Comparison of ENCODE assay signal across 1 cellular context in the genomic region with DNA sequence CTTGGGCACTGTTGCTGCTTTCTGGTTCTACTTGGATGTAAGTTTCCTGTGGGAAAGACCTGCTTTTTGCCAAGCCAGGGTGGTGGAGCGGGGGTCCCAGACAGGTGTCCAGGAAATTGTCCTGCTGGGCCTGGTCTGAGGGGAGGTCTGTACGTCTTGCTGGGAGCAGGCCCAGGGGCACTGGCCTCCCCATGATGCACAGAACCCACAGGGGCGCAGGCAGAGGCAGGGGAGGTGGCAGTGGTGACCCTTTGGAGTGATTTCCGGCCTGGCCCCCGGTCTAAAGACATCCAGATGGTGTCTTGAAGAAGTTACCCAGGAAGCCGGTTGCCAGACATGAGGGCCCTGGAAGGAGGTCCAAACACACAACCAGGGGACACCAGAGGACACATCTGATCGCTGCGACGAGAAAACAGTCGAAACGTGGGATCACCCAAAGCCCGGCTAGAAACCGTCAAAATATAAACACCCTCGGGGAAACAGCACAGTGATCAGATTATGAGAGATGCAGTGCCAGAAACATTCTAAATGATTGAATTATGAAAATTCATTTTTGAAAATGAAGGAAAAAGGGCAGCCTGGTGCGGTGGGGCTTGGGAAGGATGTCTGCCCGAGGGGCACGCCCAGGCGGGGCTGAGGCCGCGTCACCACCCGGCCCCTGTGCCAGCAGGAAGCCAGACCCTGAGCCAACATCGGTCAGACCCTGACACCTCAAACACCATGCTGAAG.
TF ChIP-seq lines count a peak whose summit lies in the region.

No MANE protein-coding gene starts in this region.

TF ChIP-seq in IMR-90, 13 proteins besides CTCF, POLR2A, EP300 and RAD21:
- TF ChIP-seq, protein P1, sequence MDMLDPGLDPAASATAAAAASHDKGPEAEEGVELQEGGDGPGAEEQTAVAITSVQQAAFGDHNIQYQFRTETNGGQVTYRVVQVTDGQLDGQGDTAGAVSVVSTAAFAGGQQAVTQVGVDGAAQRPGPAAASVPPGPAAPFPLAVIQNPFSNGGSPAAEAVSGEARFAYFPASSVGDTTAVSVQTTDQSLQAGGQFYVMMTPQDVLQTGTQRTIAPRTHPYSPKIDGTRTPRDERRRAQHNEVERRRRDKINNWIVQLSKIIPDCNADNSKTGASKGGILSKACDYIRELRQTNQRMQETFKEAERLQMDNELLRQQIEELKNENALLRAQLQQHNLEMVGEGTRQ (IDR thresholded peaks at IDR 0.05; ENCODE audit: low read depth, low read length) = no peak
- TF ChIP-seq, protein P2, sequence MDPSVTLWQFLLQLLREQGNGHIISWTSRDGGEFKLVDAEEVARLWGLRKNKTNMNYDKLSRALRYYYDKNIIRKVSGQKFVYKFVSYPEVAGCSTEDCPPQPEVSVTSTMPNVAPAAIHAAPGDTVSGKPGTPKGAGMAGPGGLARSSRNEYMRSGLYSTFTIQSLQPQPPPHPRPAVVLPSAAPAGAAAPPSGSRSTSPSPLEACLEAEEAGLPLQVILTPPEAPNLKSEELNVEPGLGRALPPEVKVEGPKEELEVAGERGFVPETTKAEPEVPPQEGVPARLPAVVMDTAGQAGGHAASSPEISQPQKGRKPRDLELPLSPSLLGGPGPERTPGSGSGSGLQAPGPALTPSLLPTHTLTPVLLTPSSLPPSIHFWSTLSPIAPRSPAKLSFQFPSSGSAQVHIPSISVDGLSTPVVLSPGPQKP (IDR thresholded peaks at IDR 0.05; ENCODE audit: borderline replicate concordance, low read depth, low read length) = no peak
- TF ChIP-seq CEBPB (IDR thresholded peaks at IDR 0.05; ENCODE audit: low read depth, low read length) = no peak
- no peak for TF ChIP-seq MAZ (IDR thresholded peaks at IDR 0.05; ENCODE audit: borderline replicate concordance, low read depth, low read length)
- TF ChIP-seq CHD1 (IDR thresholded peaks at IDR 0.05; ENCODE audit: low read depth, low read length) = no peak
- TF ChIP-seq SMC3 (IDR thresholded peaks at IDR 0.05; ENCODE audit: low read depth, low read length) = no peak
- TF ChIP-seq RCOR1 (IDR thresholded peaks at IDR 0.05; ENCODE audit: insufficient replicate concordance, low read length) = no peak
- no peak for TF ChIP-seq RFX5 (IDR thresholded peaks at IDR 0.05; ENCODE audit: low read depth, low read length)
- TF ChIP-seq FOS (IDR thresholded peaks at IDR 0.05; ENCODE audit: low read depth, low read length) = no peak
- TF ChIP-seq MAFK (IDR thresholded peaks at IDR 0.05; ENCODE audit: low read depth, low read length) = no peak
- no peak for TF ChIP-seq BHLHE40 (IDR thresholded peaks at IDR 0.05; ENCODE audit: low read depth, low read length)
- no peak for TF ChIP-seq MXI1 (IDR thresholded peaks at IDR 0.05; ENCODE audit: borderline replicate concordance, low read depth, low read length)
